In the genomic region with DNA sequence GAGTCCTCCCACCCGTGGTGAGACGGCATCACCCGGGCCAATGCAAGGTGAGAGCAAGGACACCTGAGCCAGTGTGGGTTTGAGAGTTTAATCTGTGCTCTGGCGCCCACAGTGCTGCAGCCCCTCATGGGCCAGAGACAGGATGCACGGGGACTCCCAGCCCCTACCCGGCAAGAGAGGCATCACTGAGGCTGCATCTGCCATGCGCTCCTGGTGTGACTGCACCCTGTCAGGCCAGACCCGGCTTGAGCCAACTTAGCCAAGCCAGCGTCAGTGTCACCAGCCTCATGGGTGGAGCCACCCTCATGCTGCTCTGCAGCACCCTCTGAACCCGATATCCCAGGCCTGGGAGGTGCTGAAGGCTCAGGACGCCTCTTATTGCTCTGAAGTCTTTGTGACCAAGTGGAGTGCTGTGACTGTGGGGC, we compare ENCODE assay signal across 1 cellular context.
TF ChIP-seq lines count a peak whose summit lies in the region.

No MANE protein-coding gene starts in this region.

TF ChIP-seq in H1, 55 proteins besides CTCF, POLR2A, EP300 and RAD21:
- TF ChIP-seq BACH1 (IDR thresholded peaks at IDR 0.05; ENCODE audit: low read length) (no peak), POLR2AphosphoS5 (IDR thresholded peaks at IDR 0.05; ENCODE audit: low read depth, low read length) (peak; percentile 64; the same call in 1 of the 2 replicates)
